In the genomic region with DNA sequence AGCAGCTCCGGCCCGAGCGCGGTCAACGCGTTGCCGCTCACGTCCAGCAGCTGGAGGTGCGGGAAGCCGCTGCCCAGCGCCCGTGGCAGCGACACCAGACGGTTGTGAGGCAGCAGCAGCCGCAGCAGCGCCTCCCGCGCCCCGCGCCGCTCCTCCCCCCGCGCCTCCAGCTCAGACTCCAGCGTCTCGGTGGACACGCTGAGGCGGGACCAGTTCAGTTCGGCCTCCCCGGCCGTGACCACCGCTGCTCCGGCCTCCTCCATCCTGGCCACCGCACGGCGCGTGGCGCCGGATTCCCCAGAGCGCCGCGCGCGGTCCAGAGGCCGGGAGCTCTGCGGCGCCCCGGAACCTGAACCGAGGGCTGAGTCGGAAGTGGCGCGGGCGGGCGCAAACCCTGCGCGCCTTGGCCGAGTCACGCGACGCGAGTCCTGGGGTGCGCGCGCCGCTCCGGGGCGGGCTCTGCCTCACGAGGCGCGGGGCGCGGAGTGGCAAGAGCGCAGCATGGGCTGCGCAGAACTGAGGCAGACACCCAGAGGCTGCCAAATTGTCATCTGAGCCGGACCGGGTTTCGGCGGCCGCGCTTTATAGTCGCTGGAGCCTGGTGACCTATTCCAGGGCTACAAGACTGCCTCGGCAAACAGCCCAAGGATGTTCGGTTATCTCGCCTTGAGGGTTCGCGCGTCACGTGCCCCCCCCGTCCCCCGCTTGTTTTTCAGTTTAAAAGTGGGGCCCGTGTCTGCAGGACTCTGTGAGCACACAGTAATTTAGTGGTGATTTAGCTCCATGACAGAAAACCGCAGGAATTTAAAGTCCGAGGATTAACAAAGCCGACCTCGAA, we compare ENCODE assay signal across 8 cellular contexts. TPM values are rescaled to one million over a fixed set of nuclear protein-coding genes. Genes with fewer than 3 reads are reported as not detected.
A peak's percentile ranks its signal among the peaks of the same experiment; 100 is the strongest.
DNase-seq lines count a peak whose midpoint lies in the region; ATAC-seq, FAIRE-seq and TF ChIP-seq lines count a peak whose summit lies in the region.

A gene (minus strand): TSS at position 374 of the 838 bp plus-strand sequence. CDS start 111 bp downstream, at position 263.

- H3K9me3 ChIP-seq in ES-I3 (ENCODE audit: control insufficient read depth, insufficient read depth, low read length) = no peaks in the 10 kb centered on the region

- peak within 1 kb of the TSS; percentile 83 for H3K9ac ChIP-seq in ES-I3 (ENCODE audit: low read depth, low read length)

- H3K27ac Mint-ChIP-seq in activated T-helper 17 cell treated with anti-CD3 and anti-CD28 coated beads, Interleukin-2, amount 50 U/mL, for 72 hours = peak within 1 kb of the TSS; percentile 88
- H3K27ac Mint-ChIP-seq in natural killer cell treated with Interleukin-12 subunit alpha and Interleukin-12 subunit beta and Interleukin-15 and Interleukin-18, amount 100 ng/mL, for 72 hours = peak within 1 kb of the TSS; percentile 75 to 76

- ATAC-seq in activated T-helper 17 cell treated with anti-CD3 and anti-CD28 coated beads, Interleukin-2, amount 50 U/mL, for 72 hours (replicated peaks) = peak; percentile 88
- ATAC-seq in natural killer cell treated with Interleukin-12 subunit alpha and Interleukin-12 subunit beta and Interleukin-15 and Interleukin-18, amount 100 ng/mL, for 72 hours = peak; percentile 96 to 97
- ATAC-seq in stimulated activated naive CD8-positive, alpha-beta T cell treated with anti-CD3 and anti-CD28 coated beads, Interleukin-15, Interleukin-2, amounts not matched to agents 100 U/mL and 50 U/mL, for 24 hours = peak; percentile 95

- H3K36me3 ChIP-seq in ES-I3 (ENCODE audit: insufficient read depth, low read length) = no peaks in the 10 kb centered on the region

- H3K4me1 ChIP-seq in ES-I3 (ENCODE audit: insufficient read depth, low read length) = peaks cover 6% of the 10 kb centered on the region; the same call in 1 of the 2 replicates

- POLR2A ChIA-PET in RWPE1 (lab: Yijun Ruan, JAX; ENCODE audit: low non-redundant PET) = interaction anchor here (0.7 to 0.9 kb wide), 2 partner anchors 9 to 19 kb away, joined by 3 to 5 read pairs; no protein-coding TSS in a partner anchor

- peaks cover 32% of the 10 kb centered on the region for H3K4me1 Mint-ChIP-seq in activated T-helper 17 cell treated with anti-CD3 and anti-CD28 coated beads, Interleukin-2, amount 50 U/mL, for 72 hours
- H3K4me1 Mint-ChIP-seq in natural killer cell treated with Interleukin-12 subunit alpha and Interleukin-12 subunit beta and Interleukin-15 and Interleukin-18, amount 100 ng/mL, for 72 hours (ENCODE audit: low read depth in 2 of 2) = peaks cover 34 to 43% of the 10 kb centered on the region in 2 donors

- DNase-seq in H54 (ENCODE audit: insufficient read length, low spot score) (peak; percentile 84), LNCaP clone FGC (ENCODE audit: low read depth) (peak; percentile 92), RWPE1 (ENCODE audit: low spot score) (peak; percentile 86), fibroblast of peridontal ligament (ENCODE audit: extremely low read depth) (peak; percentile 90)
- peak; percentile 93 for DNase-seq in natural killer cell treated with Interleukin-12 subunit alpha and Interleukin-12 subunit beta and Interleukin-15 and Interleukin-18, amount 100 ng/mL, for 72 hours (ENCODE audit: low spot score)
- DNase-seq in stimulated activated naive CD8-positive, alpha-beta T cell treated with anti-CD3 and anti-CD28 coated beads, Interleukin-15, Interleukin-2, amounts not matched to agents 100 U/mL and 50 U/mL, for 24 hours = peak; percentile 90

- H3K36me3 Mint-ChIP-seq in activated T-helper 17 cell treated with anti-CD3 and anti-CD28 coated beads, Interleukin-2, amount 50 U/mL, for 72 hours (ENCODE audit: low read depth) = peaks cover 43% of the 10 kb centered on the region
- peaks cover 11% of the 10 kb centered on the region for H3K36me3 Mint-ChIP-seq in natural killer cell treated with Interleukin-12 subunit alpha and Interleukin-12 subunit beta and Interleukin-15 and Interleukin-18, amount 100 ng/mL, for 72 hours

- TF ChIP-seq POLR2A in H54 (IDR thresholded peaks at IDR 0.05; ENCODE audit: low read depth, low read length) = peak; percentile 68

- no peaks in the 10 kb centered on the region for H3K27me3 Mint-ChIP-seq in activated T-helper 17 cell treated with anti-CD3 and anti-CD28 coated beads, Interleukin-2, amount 50 U/mL, for 72 hours
- H3K27me3 Mint-ChIP-seq in natural killer cell treated with Interleukin-12 subunit alpha and Interleukin-12 subunit beta and Interleukin-15 and Interleukin-18, amount 100 ng/mL, for 72 hours = peaks cover 6 to 12% of the 10 kb centered on the region in 2 donors

- CTCF ChIA-PET in RWPE1 (lab: Yijun Ruan, JAX) = interaction anchor here (0.6 to 1.0 kb wide), 9 partner anchors 9 to 1053 kb away, joined by 3 to 6 read pairs (median 3); no protein-coding TSS in a partner anchor

- H3K27ac ChIP-seq in RWPE1 = peak within 1 kb of the TSS; percentile 95

- no peaks in the 10 kb centered on the region for H3K9me3 Mint-ChIP-seq in activated T-helper 17 cell treated with anti-CD3 and anti-CD28 coated beads, Interleukin-2, amount 50 U/mL, for 72 hours
- H3K9me3 Mint-ChIP-seq in natural killer cell treated with Interleukin-12 subunit alpha and Interleukin-12 subunit beta and Interleukin-15 and Interleukin-18, amount 100 ng/mL, for 72 hours = no peaks in the 10 kb centered on the region

- peak within 1 kb of the TSS; percentile 70 for H3K4me3 ChIP-seq in LNCaP clone FGC (ENCODE audit: low read depth, low read length)

- peak within 1 kb of the TSS; percentile 88 for H3K4me3 Mint-ChIP-seq in activated T-helper 17 cell treated with anti-CD3 and anti-CD28 coated beads, Interleukin-2, amount 50 U/mL, for 72 hours
- peak within 1 kb of the TSS; percentile 96 for H3K4me3 Mint-ChIP-seq in natural killer cell treated with Interleukin-12 subunit alpha and Interleukin-12 subunit beta and Interleukin-15 and Interleukin-18, amount 100 ng/mL, for 72 hours

- peak; percentile 58 for FAIRE-seq in H54 (lab: Jason Lieb, UNC)

- TF ChIP-seq CTCF in LNCaP clone FGC (IDR thresholded peaks at IDR 0.05; ENCODE audit: control insufficient read depth, extremely low read depth, insufficient read depth) = peak; percentile 47
- peak; percentile 46 for TF ChIP-seq CTCF in RWPE1 (conservative IDR thresholded peaks at IDR 0.05; ENCODE audit: low read depth)

RNA-seq across cellular contexts. Expression of the gene that starts here (rescaled TPM):
- 10 to 100 TPM; 20.1 to 33.8 TPM for total RNA-seq in activated T-helper 17 cell treated with anti-CD3 and anti-CD28 coated beads, Interleukin-2, amount 50 U/mL, for 72 hours
- total RNA-seq in natural killer cell treated with Interleukin-12 subunit alpha and Interleukin-12 subunit beta and Interleukin-15 and Interleukin-18, amount 100 ng/mL, for 72 hours = 10 to 100 TPM; 20.8 to 22.6 TPM

Comparison
In these comparisons a context has a peak if more than half of its experiments do, and no peak if none do; other contexts are left out.
1. Peak in every context shown above with its lines: DNase-seq, ATAC-seq, H3K4me3 ChIP-seq and H3K27ac ChIP-seq.